In genomic region chr16:11023640-11024039, GRCh38 we compare ENCODE assay signal across 18 cellular contexts.
A peak's percentile ranks its signal among the peaks of the same experiment; 100 is the strongest.
DNase-seq lines count a peak whose midpoint lies in the region; ATAC-seq and TF ChIP-seq lines count a peak whose summit lies in the region.
"Had no signal": no experiment of that assay in that cellular context is flagged by ENCODE, and none has a peak within 500 bp of the region (broad histone marks: within the 10 kb centered on the region; RNA-seq: fewer than 3 reads in every experiment).

No MANE protein-coding gene starts in this region.

- DNase-seq in activated T-cell treated with anti-CD3 and anti-CD28 coated beads, Interleukin-2, amount 50 U/mL, for 24 hours: no peak
- no peak for DNase-seq in activated T-cell treated with anti-CD3 and anti-CD28 coated beads, Interleukin-2, amount 50 U/mL, for 1 hour
- DNase-seq in natural killer cell treated with Interleukin-12 subunit alpha and Interleukin-12 subunit beta and Interleukin-15 and Interleukin-18, amount 100 ng/mL, for 72 hours (ENCODE audit: low spot score): no peak
- DNase-seq in natural killer cell (no peak), KG1 (lab: John Stamatoyannopoulos, UW) (no peak)
- no peak for DNase-seq in activated naive CD8-positive, alpha-beta T cell treated with anti-CD3 and anti-CD28 coated beads, Interleukin-2, amount 50 U/mL, for 24 hours
- no peak for DNase-seq in stimulated activated effector memory CD8-positive, alpha-beta T cell treated with anti-CD3 and anti-CD28 coated beads, Interleukin-12 subunit alpha, Interleukin-12 subunit beta, amount 100 ng/mL, for 72 hours (ENCODE audit: low spot score in 2 of 2)
- DNase-seq: Kasumi-1; NCI-H1092 treated with DMSO at 0.1 percent for 48 hours; NCI-H1436; NCI-H187; NCI-H2107; NCI-H524; NCI-H774; NK-92 treated with Interleukin-12 subunit alpha and Interleukin-12 subunit beta, amount 100 ng/mL, for 24 hours; RPMI8226; SHP77 had no signal

- H3K27ac Mint-ChIP-seq in activated T-cell treated with anti-CD3 and anti-CD28 coated beads, Interleukin-2, amount 50 U/mL, for 24 hours: peak overlapping the region; percentile 47
- H3K27ac Mint-ChIP-seq in natural killer cell treated with Interleukin-12 subunit alpha and Interleukin-12 subunit beta and Interleukin-15 and Interleukin-18, amount 100 ng/mL, for 72 hours: peak overlapping the region; percentile 81 to 93
- H3K27ac Mint-ChIP-seq in natural killer cell: no peak overlapping the region
- peak overlapping the region; percentile 71 for H3K27ac Mint-ChIP-seq in activated naive CD8-positive, alpha-beta T cell treated with anti-CD3 and anti-CD28 coated beads, Interleukin-2, amount 50 U/mL, for 24 hours
- peak overlapping the region; percentile 84 for H3K27ac Mint-ChIP-seq in stimulated activated effector memory CD8-positive, alpha-beta T cell treated with anti-CD3 and anti-CD28 coated beads, Interleukin-12 subunit alpha, Interleukin-12 subunit beta, amount 100 ng/mL, for 72 hours

- ATAC-seq in natural killer cell treated with Interleukin-12 subunit alpha and Interleukin-12 subunit beta and Interleukin-15 and Interleukin-18, amount 100 ng/mL, for 72 hours: no peak
- ATAC-seq in natural killer cell: no peak
- ATAC-seq in activated naive CD8-positive, alpha-beta T cell treated with anti-CD3 and anti-CD28 coated beads, Interleukin-2, amount 50 U/mL, for 24 hours: no peak
- no peak for ATAC-seq in stimulated activated effector memory CD8-positive, alpha-beta T cell treated with anti-CD3 and anti-CD28 coated beads, Interleukin-12 subunit alpha, Interleukin-12 subunit beta, amount 100 ng/mL, for 72 hours
- ATAC-seq in activated CD4-positive, CD25-positive, alpha-beta regulatory T cell treated with anti-CD3 and anti-CD28 coated beads, Interleukin-2, amount 50 U/mL, for 24 hours: no peak

- no peaks in the 10 kb centered on the region for H3K27me3 Mint-ChIP-seq in activated T-cell treated with anti-CD3 and anti-CD28 coated beads, Interleukin-2, amount 50 U/mL, for 24 hours
- H3K27me3 Mint-ChIP-seq in natural killer cell treated with Interleukin-12 subunit alpha and Interleukin-12 subunit beta and Interleukin-15 and Interleukin-18, amount 100 ng/mL, for 72 hours: no peaks in the 10 kb centered on the region
- no peaks in the 10 kb centered on the region for H3K27me3 Mint-ChIP-seq in natural killer cell (ENCODE audit: low read depth in 2 of 2)
- no peaks in the 10 kb centered on the region for H3K27me3 Mint-ChIP-seq in activated naive CD8-positive, alpha-beta T cell treated with anti-CD3 and anti-CD28 coated beads, Interleukin-2, amount 50 U/mL, for 24 hours

- peaks cover 93% of the 10 kb centered on the region for H3K36me3 Mint-ChIP-seq in activated T-cell treated with anti-CD3 and anti-CD28 coated beads, Interleukin-2, amount 50 U/mL, for 24 hours (ENCODE audit: low read depth)
- H3K36me3 Mint-ChIP-seq in natural killer cell treated with Interleukin-12 subunit alpha and Interleukin-12 subunit beta and Interleukin-15 and Interleukin-18, amount 100 ng/mL, for 72 hours: peaks cover 35% of the 10 kb centered on the region
- peaks cover 25% of the 10 kb centered on the region for H3K36me3 Mint-ChIP-seq in natural killer cell
- H3K36me3 Mint-ChIP-seq in activated naive CD8-positive, alpha-beta T cell treated with anti-CD3 and anti-CD28 coated beads, Interleukin-2, amount 50 U/mL, for 24 hours (ENCODE audit: low read depth): peaks cover 66% of the 10 kb centered on the region
- peaks cover 55% of the 10 kb centered on the region for H3K36me3 Mint-ChIP-seq in stimulated activated effector memory CD8-positive, alpha-beta T cell treated with anti-CD3 and anti-CD28 coated beads, Interleukin-12 subunit alpha, Interleukin-12 subunit beta, amount 100 ng/mL, for 72 hours

- intact Hi-C loops in natural killer cell (cut with micrococcal nuclease): no loop called here

- H3K4me1 Mint-ChIP-seq in activated T-cell treated with anti-CD3 and anti-CD28 coated beads, Interleukin-2, amount 50 U/mL, for 24 hours (ENCODE audit: low read depth): peaks cover 33% of the 10 kb centered on the region
- peaks cover 34 to 39% of the 10 kb centered on the region in 2 donors for H3K4me1 Mint-ChIP-seq in natural killer cell treated with Interleukin-12 subunit alpha and Interleukin-12 subunit beta and Interleukin-15 and Interleukin-18, amount 100 ng/mL, for 72 hours (ENCODE audit: low read depth in 2 of 2)
- H3K4me1 Mint-ChIP-seq in natural killer cell: no peaks in the 10 kb centered on the region
- H3K4me1 Mint-ChIP-seq in activated naive CD8-positive, alpha-beta T cell treated with anti-CD3 and anti-CD28 coated beads, Interleukin-2, amount 50 U/mL, for 24 hours: peaks cover 44% of the 10 kb centered on the region
- H3K4me1 Mint-ChIP-seq in stimulated activated effector memory CD8-positive, alpha-beta T cell treated with anti-CD3 and anti-CD28 coated beads, Interleukin-12 subunit alpha, Interleukin-12 subunit beta, amount 100 ng/mL, for 72 hours: peaks cover 39% of the 10 kb centered on the region

- TF ChIP-seq CTCF in natural killer cell (IDR thresholded peaks at IDR 0.05): no peak

- H3K9me3 Mint-ChIP-seq in activated T-cell treated with anti-CD3 and anti-CD28 coated beads, Interleukin-2, amount 50 U/mL, for 24 hours: peaks cover 19% of the 10 kb centered on the region
- peaks cover 2% of the 10 kb centered on the region for H3K9me3 Mint-ChIP-seq in natural killer cell treated with Interleukin-12 subunit alpha and Interleukin-12 subunit beta and Interleukin-15 and Interleukin-18, amount 100 ng/mL, for 72 hours
- peaks cover 0 to 4% of the 10 kb centered on the region in 2 donors for H3K9me3 Mint-ChIP-seq in natural killer cell
- H3K9me3 Mint-ChIP-seq in activated naive CD8-positive, alpha-beta T cell treated with anti-CD3 and anti-CD28 coated beads, Interleukin-2, amount 50 U/mL, for 24 hours: peaks cover 17% of the 10 kb centered on the region
- H3K9me3 Mint-ChIP-seq in stimulated activated effector memory CD8-positive, alpha-beta T cell treated with anti-CD3 and anti-CD28 coated beads, Interleukin-12 subunit alpha, Interleukin-12 subunit beta, amount 100 ng/mL, for 72 hours: peaks cover 6% of the 10 kb centered on the region

- no peak overlapping the region for H3K4me3 Mint-ChIP-seq in activated T-cell treated with anti-CD3 and anti-CD28 coated beads, Interleukin-2, amount 50 U/mL, for 24 hours
- H3K4me3 Mint-ChIP-seq in natural killer cell treated with Interleukin-12 subunit alpha and Interleukin-12 subunit beta and Interleukin-15 and Interleukin-18, amount 100 ng/mL, for 72 hours: peak overlapping the region; percentile 56
- H3K4me3 Mint-ChIP-seq in natural killer cell: no peak overlapping the region
- no peak overlapping the region for H3K4me3 Mint-ChIP-seq in activated naive CD8-positive, alpha-beta T cell treated with anti-CD3 and anti-CD28 coated beads, Interleukin-2, amount 50 U/mL, for 24 hours
- no peak overlapping the region for H3K4me3 Mint-ChIP-seq in stimulated activated effector memory CD8-positive, alpha-beta T cell treated with anti-CD3 and anti-CD28 coated beads, Interleukin-12 subunit alpha, Interleukin-12 subunit beta, amount 100 ng/mL, for 72 hours

Comparison
In these comparisons a context has a peak if more than half of its experiments do, and no peak if none do; other contexts are left out.
1. H3K27ac Mint-ChIP-seq: peak in activated T-cell treated with anti-CD3 and anti-CD28 coated beads, Interleukin-2, amount 50 U/mL, for 24 hours (single experiment), natural killer cell treated with Interleukin-12 subunit alpha and Interleukin-12 subunit beta and Interleukin-15 and Interleukin-18, amount 100 ng/mL, for 72 hours (2 of 2), activated naive CD8-positive, alpha-beta T cell treated with anti-CD3 and anti-CD28 coated beads, Interleukin-2, amount 50 U/mL, for 24 hours (single experiment) and stimulated activated effector memory CD8-positive, alpha-beta T cell treated with anti-CD3 and anti-CD28 coated beads, Interleukin-12 subunit alpha, Interleukin-12 subunit beta, amount 100 ng/mL, for 72 hours (single experiment); none in natural killer cell (0 of 2).